Comparison of ENCODE assay signal across 15 cellular contexts in genomic region chr20:36097331-36097730, GRCh38. TPM values are rescaled to one million over a fixed set of nuclear protein-coding genes. Genes with fewer than 3 reads are reported as not detected.
DNase-seq lines count a peak whose midpoint lies in the region; ATAC-seq, FAIRE-seq and TF ChIP-seq lines count a peak whose summit lies in the region.
"Had no signal": no experiment of that assay in that cellular context is flagged by ENCODE, and none has a peak within 500 bp of the region (broad histone marks: within the 10 kb centered on the region; RNA-seq: fewer than 3 reads in every experiment).

No MANE protein-coding gene starts in this region.

- DNase-seq in AG10803 (ENCODE audit: low read depth) (peak; percentile 79), MG63 (peak; percentile 63), neural progenitor cell (ENCODE audit: low spot score) (no peak), urothelium cell line (ENCODE audit: low spot score) (no peak), GM12891 (ENCODE audit: insufficient read length, low spot score) (no peak)
- DNase-seq in CD8-positive, alpha-beta memory T cell: no peak
- DNase-seq: activated CD4-positive, CD25-positive, alpha-beta regulatory T cell treated with anti-CD3 and anti-CD28 coated beads, Interleukin-2, amount 50 U/mL, for 72 hours; activated effector memory CD4-positive, alpha-beta T cell treated with anti-CD3 and anti-CD28 coated beads, Interleukin-2, amount 50 U/mL, for 16 hours; C1 segment of cervical spinal cord; left ventricle myocardium superior; NCI-H2227 treated with DMSO at 0.1 percent for 48 hours; Right ventricle myocardium superior; sigmoid colon had no signal

- H3K4me1 ChIP-seq in neural progenitor cell: peaks cover 39% of the 10 kb centered on the region
- H3K4me1 ChIP-seq in CD8-positive, alpha-beta memory T cell (ENCODE audit: insufficient read depth, low read length): peaks cover 7% of the 10 kb centered on the region

- H3K27ac Mint-ChIP-seq in dendritic cell treated with granulocyte-macrophage colony-stimulating factor and Interleukin-4, amounts not matched to agents 40 ng/mL and 50 ng/mL, for 4 days: peak overlapping the region; percentile 94
- H3K27ac Mint-ChIP-seq in neural progenitor cell: no peak overlapping the region
- no peak overlapping the region for H3K27ac Mint-ChIP-seq in CD8-positive, alpha-beta memory T cell

- CTCF ChIA-PET in CD8-positive, alpha-beta memory T cell (lab: Charles Lee): interaction anchor here (0.9 to 1.3 kb wide), 3 partner anchors 102 to 105 kb away, joined by 3 to 4 read pairs (median 3); no protein-coding TSS in a partner anchor

- H3F3A ChIP-seq in neural progenitor cell (ENCODE audit: low read depth): peaks cover 36% of the 10 kb centered on the region

- H2AFZ ChIP-seq in neural progenitor cell (replicated peaks): no peak overlapping the region

- no peaks in the 10 kb centered on the region for H3K27me3 ChIP-seq in MG63
- peaks cover 86% of the 10 kb centered on the region for H3K27me3 ChIP-seq in neural progenitor cell
- H3K27me3 ChIP-seq in CD8-positive, alpha-beta memory T cell (ENCODE audit: insufficient read depth, low read length, poor library complexity, severe bottlenecking): peaks cover 4% of the 10 kb centered on the region

- H3K9me3 Mint-ChIP-seq in dendritic cell treated with granulocyte-macrophage colony-stimulating factor and Interleukin-4, amounts not matched to agents 40 ng/mL and 50 ng/mL, for 4 days: no peaks in the 10 kb centered on the region
- no peaks in the 10 kb centered on the region for H3K9me3 Mint-ChIP-seq in neural progenitor cell
- no peaks in the 10 kb centered on the region for H3K9me3 Mint-ChIP-seq in CD8-positive, alpha-beta memory T cell

- H3K4me3 Mint-ChIP-seq in dendritic cell treated with granulocyte-macrophage colony-stimulating factor and Interleukin-4, amounts not matched to agents 40 ng/mL and 50 ng/mL, for 4 days: peak overlapping the region; percentile 28
- H3K4me3 Mint-ChIP-seq in neural progenitor cell: no peak overlapping the region
- H3K4me3 Mint-ChIP-seq in CD8-positive, alpha-beta memory T cell: no peak overlapping the region

- H3K9me3 ChIP-seq in MG63: no peaks in the 10 kb centered on the region
- H3K9me3 ChIP-seq in neural progenitor cell (ENCODE audit: low read depth): no peaks in the 10 kb centered on the region
- no peaks in the 10 kb centered on the region for H3K9me3 ChIP-seq in CD8-positive, alpha-beta memory T cell (ENCODE audit: low read length)
- H3K9me3 ChIP-seq: sigmoid colon had no signal

- H3K36me3 Mint-ChIP-seq in dendritic cell treated with granulocyte-macrophage colony-stimulating factor and Interleukin-4, amounts not matched to agents 40 ng/mL and 50 ng/mL, for 4 days (ENCODE audit: low read depth): peaks cover 6% of the 10 kb centered on the region
- no peaks in the 10 kb centered on the region for H3K36me3 Mint-ChIP-seq in neural progenitor cell
- H3K36me3 Mint-ChIP-seq in CD8-positive, alpha-beta memory T cell: peaks cover 0 to 3% (median 2%) of the 10 kb centered on the region in 3 donors

- intact Hi-C loops in dendritic cell treated with granulocyte-macrophage colony-stimulating factor and Interleukin-4, amounts not matched to agents 40 ng/mL and 50 ng/mL, for 4 days (cut with micrococcal nuclease): no loop called here

- TF ChIP-seq CTCF in AG10803 (conservative IDR thresholded peaks at IDR 0.05; ENCODE audit: low read length): no peak
- TF ChIP-seq CTCF in neural progenitor cell (IDR thresholded peaks at IDR 0.05): no peak

- H3K36me3 ChIP-seq in MG63: no peaks in the 10 kb centered on the region
- H3K36me3 ChIP-seq in neural progenitor cell: no peaks in the 10 kb centered on the region
- H3K36me3 ChIP-seq in CD8-positive, alpha-beta memory T cell (ENCODE audit: insufficient read depth, low read length): no peaks in the 10 kb centered on the region
- H3K36me3 ChIP-seq: sigmoid colon had no signal

- H3K4me2 ChIP-seq in neural progenitor cell: peak overlapping the region; percentile 39

- no peak for TF ChIP-seq POLR2A in GM12891 (IDR thresholded peaks at IDR 0.05; ENCODE audit: low read depth, low read length)

- FAIRE-seq in urothelium cell line (lab: Jason Lieb, UNC): no peak
- FAIRE-seq in GM12891 (lab: Jason Lieb, UNC): no peak

- peaks cover 70% of the 10 kb centered on the region for H3K4me1 Mint-ChIP-seq in dendritic cell treated with granulocyte-macrophage colony-stimulating factor and Interleukin-4, amounts not matched to agents 40 ng/mL and 50 ng/mL, for 4 days (ENCODE audit: low read depth)
- H3K4me1 Mint-ChIP-seq in neural progenitor cell: peaks cover 26% of the 10 kb centered on the region
- peaks cover 8 to 13% (median 11%) of the 10 kb centered on the region in 3 donors for H3K4me1 Mint-ChIP-seq in CD8-positive, alpha-beta memory T cell

- no peak overlapping the region for H3K9ac ChIP-seq in neural progenitor cell

- peaks cover 2% of the 10 kb centered on the region for H4K20me1 ChIP-seq in neural progenitor cell (ENCODE audit: low read depth)

- H3K79me2 ChIP-seq in neural progenitor cell (ENCODE audit: low read depth): no peaks in the 10 kb centered on the region

- peaks cover 33% of the 10 kb centered on the region for H3K27me3 Mint-ChIP-seq in dendritic cell treated with granulocyte-macrophage colony-stimulating factor and Interleukin-4, amounts not matched to agents 40 ng/mL and 50 ng/mL, for 4 days
- peaks cover 16% of the 10 kb centered on the region for H3K27me3 Mint-ChIP-seq in neural progenitor cell (ENCODE audit: insufficient read depth, low read depth)
- H3K27me3 Mint-ChIP-seq in CD8-positive, alpha-beta memory T cell: peaks cover 13 to 18% of the 10 kb centered on the region in 2 donors

- H3K4me3 ChIP-seq in AG10803 (ENCODE audit: low read length) (no peak overlapping the region), MG63 (no peak overlapping the region), neural progenitor cell (no peak overlapping the region)
- no peak overlapping the region for H3K4me3 ChIP-seq in CD8-positive, alpha-beta memory T cell (ENCODE audit: low read length)
- H3K4me3 ChIP-seq: sigmoid colon had no signal

- H3K27ac ChIP-seq in neural progenitor cell: no peak overlapping the region
- no peak overlapping the region for H3K27ac ChIP-seq in CD8-positive, alpha-beta memory T cell (ENCODE audit: low read depth, low read length)

- POLR2A ChIA-PET in CD8-positive, alpha-beta memory T cell (lab: Charles Lee): no interaction called here

- ATAC-seq in GM18502 (IDR thresholded peaks at IDR 0.05; ENCODE audit: poor library complexity, unreplicated experiment): no peak
- ATAC-seq: left ventricle myocardium superior had no signal

TF ChIP-seq in GM12891, 5 proteins besides CTCF, POLR2A, EP300 and RAD21:
- TF ChIP-seq PAX5 (IDR thresholded peaks at IDR 0.05; ENCODE audit: insufficient read depth, low read length, severe bottlenecking) (no peak), SPI1 (IDR thresholded peaks at IDR 0.05; ENCODE audit: low read depth, low read length) (no peak), POU2F2 (IDR thresholded peaks at IDR 0.05; ENCODE audit: low read depth, low read length) (no peak)
TF ChIP-seq in GM12891: peak in this region for 0.

RNA-seq across cellular contexts. Expression of gene EPB41L1, which starts 57.2 kb away (rescaled TPM):
- 11.7 and 22.9 TPM in 2 replicates for total RNA-seq in MG63 (2014; rRNA removed; shearing (Covaris generic); ENCODE audit: low replicate concordance)
- 32.7 and 35.8 TPM in 2 replicates for total RNA-seq in neural progenitor cell (ENCODE audit: low replicate concordance)
- polyA plus RNA-seq in GM12891 (2012; ENCODE audit: low read depth, missing spikeins): 0.32 TPM
- total RNA-seq in CD8-positive, alpha-beta memory T cell: under 1 TPM; 0.29 to 0.35 TPM
- not detected for polyA plus RNA-seq in CD8-positive, alpha-beta memory T cell

Comparison
In these comparisons a context has a peak if more than half of its experiments do, and no peak if none do; other contexts are left out.
1. DNase-seq: peak in AG10803 (single experiment) and MG63 (single experiment); none in neural progenitor cell (single experiment), urothelium cell line (single experiment), GM12891 (single experiment) and CD8-positive, alpha-beta memory T cell (0 of 5).